22 cellular contexts compared by ENCODE assay signal in genomic region chr10:44439436-44439835, GRCh38.
"Had no signal": no experiment of that assay in that cellular context is flagged by ENCODE, and none has a peak within 500 bp of the region (broad histone marks: within the 10 kb centered on the region; RNA-seq: fewer than 3 reads in every experiment).

No MANE protein-coding gene starts in this region.

- H3K27me3 Mint-ChIP-seq: activated B cell treated with CpG ODN at 0.5 μM for 24 hours; activated naive CD8-positive, alpha-beta T cell treated with anti-CD3 and anti-CD28 coated beads, Interleukin-2, amount 10 ng/mL, durations not matched to agents 7 days and 5 days had no signal

- H3K27me3 ChIP-seq: foreskin keratinocyte, sigmoid colon had no signal

- H3K36me3 ChIP-seq: left ventricle myocardium inferior, sigmoid colon, thoracic aorta had no signal

- H3K27ac Mint-ChIP-seq: activated B cell treated with CpG ODN at 0.5 μM for 24 hours; activated naive CD4-positive, alpha-beta T cell treated with anti-CD3 and anti-CD28 coated beads for 36 hours; activated naive CD8-positive, alpha-beta T cell treated with anti-CD3 and anti-CD28 coated beads, Interleukin-2, amount 10 ng/mL, durations not matched to agents 7 days and 5 days; activated T-cell treated with anti-CD3 and anti-CD28 coated beads, Interleukin-2, amount 50 U/mL, for 72 hours; stimulated activated memory B cell treated with anti-CD40 and anti-IgM and Interleukin-4, amounts not matched to agents 10 μg/mL and 1 μg/mL and 100 μg/mL, for 72 hours; T-helper 1 cell treated with Interleukin-12 subunit alpha and Interleukin-12 subunit beta and Interleukin-4 antibody, amounts not matched to agents 30 μg/mL and 1 μg/mL, for 36 hours; type B pancreatic cell had no signal

- H3K4me3 ChIP-seq: left ventricle myocardium inferior, sigmoid colon, smooth muscle cell, thoracic aorta had no signal

- H3K4me1 ChIP-seq: foreskin keratinocyte, left ventricle myocardium inferior, sigmoid colon had no signal

- H3K36me3 Mint-ChIP-seq: activated naive CD8-positive, alpha-beta T cell treated with anti-CD3 and anti-CD28 coated beads, Interleukin-2, amount 10 ng/mL, durations not matched to agents 7 days and 5 days; stimulated activated memory B cell treated with anti-CD40 and anti-IgM and Interleukin-4, amounts not matched to agents 10 μg/mL and 1 μg/mL and 100 μg/mL, for 72 hours; type B pancreatic cell had no signal

- H3K4me2 ChIP-seq: smooth muscle cell had no signal

- ATAC-seq: activated T-cell treated with anti-CD3 and anti-CD28 coated beads, Interleukin-2, amount 50 U/mL, for 72 hours; foreskin keratinocyte; stimulated activated memory B cell treated with anti-CD40 and anti-IgM and Interleukin-4, amounts not matched to agents 10 μg/mL and 1 μg/mL and 100 μg/mL, for 72 hours had no signal

- H3K4me1 Mint-ChIP-seq: activated B cell treated with CpG ODN at 0.5 μM for 24 hours; activated naive CD8-positive, alpha-beta T cell treated with anti-CD3 and anti-CD28 coated beads, Interleukin-2, amount 10 ng/mL, durations not matched to agents 7 days and 5 days; stimulated activated memory B cell treated with anti-CD40 and anti-IgM and Interleukin-4, amounts not matched to agents 10 μg/mL and 1 μg/mL and 100 μg/mL, for 72 hours had no signal

- H3K4me3 Mint-ChIP-seq: activated B cell treated with CpG ODN at 0.5 μM for 24 hours; activated naive CD4-positive, alpha-beta T cell treated with anti-CD3 and anti-CD28 coated beads for 36 hours; activated naive CD8-positive, alpha-beta T cell treated with anti-CD3 and anti-CD28 coated beads, Interleukin-2, amount 10 ng/mL, durations not matched to agents 7 days and 5 days; activated T-cell treated with anti-CD3 and anti-CD28 coated beads, Interleukin-2, amount 50 U/mL, for 72 hours; stimulated activated memory B cell treated with anti-CD40 and anti-IgM and Interleukin-4, amounts not matched to agents 10 μg/mL and 1 μg/mL and 100 μg/mL, for 72 hours; T-helper 1 cell treated with Interleukin-12 subunit alpha and Interleukin-12 subunit beta and Interleukin-4 antibody, amounts not matched to agents 30 μg/mL and 1 μg/mL, for 36 hours; type B pancreatic cell had no signal

- H3K9me3 ChIP-seq: sigmoid colon, thoracic aorta had no signal

- DNase-seq: activated B cell treated with CpG ODN at 0.5 μM for 24 hours; activated CD4-positive, alpha-beta T cell treated with anti-CD3 and anti-CD28 coated beads for 4 hours; activated CD4-positive, alpha-beta T cell treated with anti-CD3 and anti-CD28 coated beads, Interleukin-2, amount 50 U/mL, for 48 hours; activated effector memory CD4-positive, alpha-beta T cell treated with Interleukin-2 at 50 U/mL for 16 hours; activated naive CD4-positive, alpha-beta T cell treated with anti-CD3 and anti-CD28 coated beads for 36 hours; activated naive CD8-positive, alpha-beta T cell treated with anti-CD3 and anti-CD28 coated beads, Interleukin-2, amount 10 ng/mL, durations not matched to agents 7 days and 5 days; activated T-cell treated with anti-CD3 and anti-CD28 coated beads, Interleukin-2, amount 50 U/mL, for 72 hours; amniotic stem cell; effector CD8-positive, alpha-beta T cell; foreskin keratinocyte; left ventricle myocardium inferior; mammary epithelial cell; midbrain; occipital lobe; sigmoid colon; stimulated activated CD4-positive, alpha-beta T cell treated with anti-CD3 and anti-CD28 coated beads, Interleukin-15, amount 100 ng/mL, for 24 hours; T1000 had no signal

- H3K9me3 Mint-ChIP-seq: type B pancreatic cell had no signal

- H3K27ac ChIP-seq: foreskin keratinocyte, left ventricle myocardium inferior, thoracic aorta had no signal
